14 cellular contexts compared by ENCODE assay signal in the genomic region with DNA sequence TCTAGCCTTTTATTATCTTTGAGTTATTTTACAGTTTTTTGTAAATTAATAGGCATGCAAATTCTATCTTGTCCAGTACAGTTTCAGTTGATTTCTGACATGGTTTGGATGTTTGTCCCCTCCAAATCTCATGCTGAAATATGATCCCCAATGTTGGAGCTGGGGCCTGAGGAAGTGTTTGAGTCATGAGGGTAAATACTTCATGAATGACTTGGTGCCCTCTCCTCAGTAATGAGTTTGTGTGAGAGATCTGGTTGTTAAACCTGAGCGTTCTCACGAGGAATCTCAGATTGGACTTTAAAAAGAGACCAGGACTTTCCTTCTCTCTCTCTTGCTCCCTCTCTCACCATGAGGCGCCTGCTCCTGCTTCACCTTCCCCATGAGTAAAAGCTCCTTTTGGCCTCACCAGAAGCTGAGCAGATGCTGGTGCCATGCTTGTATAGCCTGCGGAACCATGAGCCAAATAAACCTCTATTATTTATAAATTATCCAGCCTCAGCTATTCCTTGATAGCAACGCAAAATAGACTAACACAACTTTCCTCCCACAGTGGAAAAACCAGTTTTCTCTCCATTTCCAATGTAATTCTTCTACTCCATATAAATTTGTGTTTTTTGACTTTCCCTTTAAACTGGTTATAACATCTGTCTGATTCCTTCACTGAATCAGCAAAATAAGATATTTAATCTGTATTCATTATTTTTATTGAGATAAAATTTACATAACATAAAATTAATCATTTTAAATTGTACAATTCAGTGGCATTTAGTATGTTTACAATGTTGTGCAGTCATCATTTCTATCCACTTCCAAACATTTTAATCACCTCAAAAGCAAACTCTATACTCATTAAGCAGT.
DNase-seq lines count a peak whose midpoint lies in the region; ATAC-seq, FAIRE-seq and TF ChIP-seq lines count a peak whose summit lies in the region.
"Had no signal": no experiment of that assay in that cellular context is flagged by ENCODE, and none has a peak within 500 bp of the region (broad histone marks: within the 10 kb centered on the region; RNA-seq: fewer than 3 reads in every experiment).

No MANE protein-coding gene starts in this region.

- peak overlapping the region; percentile 89 for H3K27ac Mint-ChIP-seq in osteocyte (ENCODE audit: unreplicated experiment)
- no peak overlapping the region for H3K27ac Mint-ChIP-seq in activated naive CD8-positive, alpha-beta T cell treated with anti-CD3 and anti-CD28 coated beads for 36 hours
- H3K27ac Mint-ChIP-seq: T-helper 2 cell treated with Interferon-gamma antibody and Interleukin-4, amounts not matched to agents 5 μg/mL and 100 μg/mL, for 36 hours had no signal

- peak in 1 of 2 experiments; percentile 33; a peak in 1 of 4 replicates for TF ChIP-seq EP300 in SK-N-SH (IDR thresholded peaks at IDR 0.05; ENCODE audit: borderline replicate concordance in 1 of 2, low read depth in 1 of 2, low read length in 1 of 2)

- H3K79me2 ChIP-seq in SK-N-SH (ENCODE audit: insufficient read depth), result no peaks in the 10 kb centered on the region

- 31% methylated on average over 5 of the region's 5 CpGs for WGBS in SK-N-SH (ENCODE audit: low lambda C conversion rate)

- no peak for TF ChIP-seq RAD21 in SK-N-SH (IDR thresholded peaks at IDR 0.05; ENCODE audit: low read length)

- H3K36me3 Mint-ChIP-seq in osteocyte (ENCODE audit: unreplicated experiment), result no peaks in the 10 kb centered on the region
- H3K36me3 Mint-ChIP-seq in activated naive CD8-positive, alpha-beta T cell treated with anti-CD3 and anti-CD28 coated beads for 36 hours, result no peaks in the 10 kb centered on the region

- TF ChIP-seq CTCF in SK-N-SH (IDR thresholded peaks at IDR 0.05) (no peak), osteocyte (IDR thresholded peaks at IDR 0.05) (no peak), WERI-Rb-1 (IDR thresholded peaks at IDR 0.05; ENCODE audit: low read depth, low read length) (no peak)

- POLR2A ChIA-PET in SK-N-SH (lab: Yijun Ruan, JAX), result interaction anchor here (0.6 kb wide), 1 partner anchor 31 kb away, joined by 3 read pairs; no protein-coding TSS in a partner anchor

- peak; percentile 99 for FAIRE-seq in H54 (lab: Jason Lieb, UNC)

- no peak for ATAC-seq in HG02981 (IDR thresholded peaks at IDR 0.05; ENCODE audit: unreplicated experiment)

- H2AFZ ChIP-seq in SK-N-SH (ENCODE audit: low read depth), result peak overlapping the region; percentile 71

- CTCF ChIA-PET in SK-N-SH (lab: Yijun Ruan, JAX), result interaction anchor here (1.3 kb wide), 1 partner anchor 9 kb away, joined by 5 read pairs; no protein-coding TSS in a partner anchor

- H3K4me3 ChIP-seq in SK-N-SH (ENCODE audit: low read depth in 2 of 2, low read length in 1 of 2) (peak overlapping the region in 1 of 2 experiments; percentile 23; a peak in 2 of 4 replicates), WERI-Rb-1 (ENCODE audit: low read depth, low read length) (no peak overlapping the region)

- peak overlapping the region; percentile 38 for H3K4me3 Mint-ChIP-seq in osteocyte (ENCODE audit: unreplicated experiment)
- no peak overlapping the region for H3K4me3 Mint-ChIP-seq in activated naive CD8-positive, alpha-beta T cell treated with anti-CD3 and anti-CD28 coated beads for 36 hours
- H3K4me3 Mint-ChIP-seq: neural crest cell; T-helper 2 cell treated with Interferon-gamma antibody and Interleukin-4, amounts not matched to agents 5 μg/mL and 100 μg/mL, for 36 hours had no signal

- H3K36me3 ChIP-seq in SK-N-SH (replicated peaks in 1 of 2; ENCODE audit: control insufficient read depth in 1 of 2, insufficient read depth in 2 of 2, low read length in 1 of 2), result no peaks in the 10 kb centered on the region
- H3K36me3 ChIP-seq in WERI-Rb-1, result no peaks in the 10 kb centered on the region

- H4K20me1 ChIP-seq in SK-N-SH (ENCODE audit: insufficient read depth), result no peaks in the 10 kb centered on the region

- no peaks in the 10 kb centered on the region for H3K4me1 ChIP-seq in SK-N-SH (ENCODE audit: control insufficient read depth in 1 of 2, insufficient read depth in 2 of 2, low read depth in 1 of 2, low read length in 1 of 2)

- H3K9me3 Mint-ChIP-seq in osteocyte (ENCODE audit: unreplicated experiment), result peaks cover 4% of the 10 kb centered on the region
- no peaks in the 10 kb centered on the region for H3K9me3 Mint-ChIP-seq in activated naive CD8-positive, alpha-beta T cell treated with anti-CD3 and anti-CD28 coated beads for 36 hours
- H3K9me3 Mint-ChIP-seq: T-helper 2 cell treated with Interferon-gamma antibody and Interleukin-4, amounts not matched to agents 5 μg/mL and 100 μg/mL, for 36 hours had no signal

- H3K27me3 ChIP-seq in SK-N-SH (ENCODE audit: insufficient read depth), result no peaks in the 10 kb centered on the region
- H3K27me3 ChIP-seq in WERI-Rb-1 (ENCODE audit: insufficient read depth, low read depth, severe bottlenecking), result peaks cover 76% of the 10 kb centered on the region

- H3K9me3 ChIP-seq in SK-N-SH (no peaks in the 10 kb centered on the region), WERI-Rb-1 (ENCODE audit: severe bottlenecking) (peaks cover 14% of the 10 kb centered on the region)

- peaks cover 11% of the 10 kb centered on the region for H3K4me1 Mint-ChIP-seq in osteocyte (ENCODE audit: unreplicated experiment)
- no peaks in the 10 kb centered on the region for H3K4me1 Mint-ChIP-seq in activated naive CD8-positive, alpha-beta T cell treated with anti-CD3 and anti-CD28 coated beads for 36 hours
- H3K4me1 Mint-ChIP-seq: neural crest cell had no signal

- no peak for TF ChIP-seq POLR2A in H54 (IDR thresholded peaks at IDR 0.05; ENCODE audit: low read depth, low read length)

- H3K9ac ChIP-seq in SK-N-SH, result peak overlapping the region; percentile 40; the same call in 1 of the 2 replicates

- H3K9me2 ChIP-seq in SK-N-SH, result no peaks in the 10 kb centered on the region

- peak overlapping the region in 1 of 2 experiments; percentile 93; a peak in 2 of 4 replicates for H3K27ac ChIP-seq in SK-N-SH (ENCODE audit: low read depth in 2 of 2, low read length in 1 of 2)
- H3K27ac ChIP-seq in WERI-Rb-1, result no peak overlapping the region
- H3K27ac ChIP-seq: HL-60 had no signal

- H3K4me2 ChIP-seq in SK-N-SH, result peak overlapping the region; percentile 55

- DNase-seq in H54 (ENCODE audit: insufficient read length, low spot score), result no peak
- no peak for DNase-seq in SK-N-SH
- DNase-seq in fibroblast of gingiva (ENCODE audit: low read depth), result peak; percentile 52
- DNase-seq in osteocyte (ENCODE audit: extremely low spot score, unreplicated experiment), result no peak
- DNase-seq in WERI-Rb-1, result no peak
- no peak for DNase-seq in SKM-1 (lab: John Stamatoyannopoulos, UW; ENCODE audit: unreplicated experiment)
- DNase-seq in activated naive CD8-positive, alpha-beta T cell treated with anti-CD3 and anti-CD28 coated beads for 36 hours, result no peak
- DNase-seq: aorta, NCI-H1436 treated with DMSO at 0.1 percent for 48 hours, NCI-H82 had no signal

- peaks cover 30% of the 10 kb centered on the region for H3F3A ChIP-seq in SK-N-SH (replicated peaks; ENCODE audit: insufficient read depth)

- H3K27me3 Mint-ChIP-seq in osteocyte (ENCODE audit: unreplicated experiment), result no peaks in the 10 kb centered on the region
- H3K27me3 Mint-ChIP-seq in activated naive CD8-positive, alpha-beta T cell treated with anti-CD3 and anti-CD28 coated beads for 36 hours, result peaks cover 6% of the 10 kb centered on the region

TF ChIP-seq in SK-N-SH, 30 proteins besides CTCF, POLR2A, EP300 and RAD21 (continues in another document):
- peak; percentile 32; the same call in 1 of the 2 replicates for TF ChIP-seq ZBTB33 (IDR thresholded peaks at IDR 0.05; ENCODE audit: borderline replicate concordance, low read depth)
- TF ChIP-seq, protein P1, sequence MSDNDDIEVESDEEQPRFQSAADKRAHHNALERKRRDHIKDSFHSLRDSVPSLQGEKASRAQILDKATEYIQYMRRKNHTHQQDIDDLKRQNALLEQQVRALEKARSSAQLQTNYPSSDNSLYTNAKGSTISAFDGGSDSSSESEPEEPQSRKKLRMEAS (IDR thresholded peaks at IDR 0.05; ENCODE audit: low read depth), result peak; percentile 49; the same call in 1 of the 2 replicates
- TF ChIP-seq NFIC (IDR thresholded peaks at IDR 0.05; ENCODE audit: borderline replicate concordance), result peak; percentile 13; the same call in 1 of the 2 replicates
- peak; percentile 25; the same call in 1 of the 2 replicates for TF ChIP-seq YY1 (IDR thresholded peaks at IDR 0.05; ENCODE audit: low read depth)
- 0 out of 2 replicates have a peak, but pooled peaks have one; percentile 22 for TF ChIP-seq RXRA (IDR thresholded peaks at IDR 0.05; ENCODE audit: borderline replicate concordance, low read depth)
- TF ChIP-seq, protein P2, sequence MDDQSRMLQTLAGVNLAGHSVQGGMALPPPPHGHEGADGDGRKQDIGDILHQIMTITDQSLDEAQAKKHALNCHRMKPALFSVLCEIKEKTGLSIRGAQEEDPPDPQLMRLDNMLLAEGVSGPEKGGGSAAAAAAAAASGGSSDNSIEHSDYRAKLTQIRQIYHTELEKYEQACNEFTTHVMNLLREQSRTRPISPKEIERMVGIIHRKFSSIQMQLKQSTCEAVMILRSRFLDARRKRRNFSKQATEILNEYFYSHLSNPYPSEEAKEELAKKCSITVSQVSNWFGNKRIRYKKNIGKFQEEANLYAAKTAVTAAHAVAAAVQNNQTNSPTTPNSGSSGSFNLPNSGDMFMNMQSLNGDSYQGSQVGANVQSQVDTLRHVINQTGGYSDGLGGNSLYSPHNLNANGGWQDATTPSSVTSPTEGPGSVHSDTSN (IDR thresholded peaks at IDR 0.05), result peak; percentile 23; the same call in 1 of the 2 replicates
- no peak for TF ChIP-seq MEF2A (IDR thresholded peaks at IDR 0.05; ENCODE audit: borderline replicate concordance, low read depth)
- TF ChIP-seq FOSL2 (IDR thresholded peaks at IDR 0.05; ENCODE audit: borderline replicate concordance, low read depth), result peak; percentile 70; the same call in 1 of the 2 replicates
- TF ChIP-seq EZH2phosphoT487 (IDR thresholded peaks at IDR 0.05; ENCODE audit: borderline replicate concordance, low read depth), result no peak
- TF ChIP-seq SIN3A (IDR thresholded peaks at IDR 0.05; ENCODE audit: borderline replicate concordance, low read depth, low read length), result no peak
- no peak for TF ChIP-seq GATA2 (CRISPR knock-in tag; IDR thresholded peaks at IDR 0.05)
